9 cellular contexts compared by ENCODE assay signal in genomic region chr1:32179193-32179442, GRCh38. TPM values are rescaled to one million over a fixed set of nuclear protein-coding genes. Genes with fewer than 3 reads are reported as not detected.
DNase-seq lines count a peak whose midpoint lies in the region; TF ChIP-seq lines count a peak whose summit lies in the region.
"Had no signal": no experiment of that assay in that cellular context is flagged by ENCODE, and none has a peak within 500 bp of the region (broad histone marks: within the 10 kb centered on the region; RNA-seq: fewer than 3 reads in every experiment).

No MANE protein-coding gene starts in this region.

- no peak for DNase-seq in activated T-cell treated with anti-CD3 and anti-CD28 coated beads, Interleukin-2, amount 50 U/mL, for 24 hours
- no peak for DNase-seq in activated T-cell treated with anti-CD3 and anti-CD28 coated beads, Interleukin-2, amount 50 U/mL, for 48 hours
- DNase-seq in adipocyte (ENCODE audit: low read depth) (no peak), kidney epithelial cell (ENCODE audit: low read depth) (no peak), tibial artery (no peak), HPDE6-E6E7 (ENCODE audit: extremely low spot score) (no peak), amniotic stem cell (lab: John Stamatoyannopoulos, UW) (no peak), ecto neural progenitor cell (ENCODE audit: low spot score) (no peak)

- H3K4me1 ChIP-seq in adipocyte (ENCODE audit: control insufficient read depth, insufficient read depth, low read length), result peaks cover 41% of the 10 kb centered on the region
- H3K4me1 ChIP-seq in tibial artery, result peaks cover 0 to 44% (median 33%) of the 10 kb centered on the region in 4 donors

- H3K36me3 ChIP-seq in adipocyte (ENCODE audit: control insufficient read depth, insufficient read depth, low read length, severe bottlenecking) (peaks cover 16% of the 10 kb centered on the region), kidney epithelial cell (ENCODE audit: control insufficient read depth, insufficient read depth, low read length) (no peaks in the 10 kb centered on the region), tibial artery (peaks cover 6 to 30% (median 12%) of the 10 kb centered on the region in 3 donors)

- intact Hi-C loops in tibial artery (cut with DNase I; ENCODE audit: low total_unique reads), result no loop called here

- peak overlapping the region; percentile 90 to 93 for H3K27ac ChIP-seq in tibial artery

- H3K9ac ChIP-seq in adipocyte (ENCODE audit: low read length), result peak overlapping the region; percentile 99

- no peaks in the 10 kb centered on the region for H3K9me3 Mint-ChIP-seq in activated T-cell treated with anti-CD3 and anti-CD28 coated beads, Interleukin-2, amount 50 U/mL, for 24 hours

- H3K4me3 ChIP-seq in adipocyte (ENCODE audit: low read length) (peak overlapping the region; percentile 86), kidney epithelial cell (ENCODE audit: low read depth, low read length) (peak overlapping the region; percentile 59), tibial artery (peak overlapping the region; percentile 64 to 81)

- H3K9me3 ChIP-seq in adipocyte (ENCODE audit: control insufficient read depth, low read length) (no peaks in the 10 kb centered on the region), tibial artery (no peaks in the 10 kb centered on the region)

- H3K4me3 Mint-ChIP-seq in activated T-cell treated with anti-CD3 and anti-CD28 coated beads, Interleukin-2, amount 50 U/mL, for 24 hours, result peak overlapping the region; percentile 98

- H3K27me3 ChIP-seq in adipocyte (replicated peaks; ENCODE audit: control insufficient read depth, insufficient read depth, low read length) (no peaks in the 10 kb centered on the region), kidney epithelial cell (ENCODE audit: control insufficient read depth, insufficient read depth, low read length) (no peaks in the 10 kb centered on the region), tibial artery (no peaks in the 10 kb centered on the region)

- no peaks in the 10 kb centered on the region for H3K27me3 Mint-ChIP-seq in activated T-cell treated with anti-CD3 and anti-CD28 coated beads, Interleukin-2, amount 50 U/mL, for 24 hours

- peaks cover 62% of the 10 kb centered on the region for H3K36me3 Mint-ChIP-seq in activated T-cell treated with anti-CD3 and anti-CD28 coated beads, Interleukin-2, amount 50 U/mL, for 24 hours (ENCODE audit: low read depth)

- peak overlapping the region; percentile 99 for H3K27ac Mint-ChIP-seq in activated T-cell treated with anti-CD3 and anti-CD28 coated beads, Interleukin-2, amount 50 U/mL, for 24 hours

- TF ChIP-seq CTCF in kidney epithelial cell (IDR thresholded peaks at IDR 0.05; ENCODE audit: insufficient read depth, low read length, poor library complexity, severe bottlenecking) (no peak), tibial artery (IDR thresholded peaks at IDR 0.05) (no peak)

- peaks cover 42% of the 10 kb centered on the region for H3K4me1 Mint-ChIP-seq in activated T-cell treated with anti-CD3 and anti-CD28 coated beads, Interleukin-2, amount 50 U/mL, for 24 hours (ENCODE audit: low read depth)

RNA-seq across cellular contexts. Expression of gene TXLNA, which starts 0.4 kb away (rescaled TPM):
- total RNA-seq in kidney epithelial cell, result 69.6 and 74.8 TPM in 2 replicates

RNA-seq across cellular contexts. Expression of gene CCDC28B, which starts 21.3 kb away (rescaled TPM):
- 7.0 and 8.8 TPM in 2 replicates for total RNA-seq in kidney epithelial cell

RNA-seq across cellular contexts. Expression of gene IQCC, which starts 26.4 kb away (rescaled TPM):
- 2.5 and 5.3 TPM in 2 replicates for total RNA-seq in kidney epithelial cell

RNA-seq across cellular contexts. Expression of gene DCDC2B, which starts 29.8 kb away (rescaled TPM):
- not detected in 2 replicates for total RNA-seq in kidney epithelial cell
- total RNA-seq: dermis microvascular lymphatic vessel endothelial cell had no signal

RNA-seq across cellular contexts. Expression of gene TMEM234, which starts 43.0 kb away (rescaled TPM):
- 20.2 and 21.1 TPM in 2 replicates for total RNA-seq in kidney epithelial cell
